In genomic region chr22:46463435-46464227, GRCh38 we compare ENCODE assay signal across 20 cellular contexts.
"Had no signal": no experiment of that assay in that cellular context is flagged by ENCODE, and none has a peak within 500 bp of the region (broad histone marks: within the 10 kb centered on the region; RNA-seq: fewer than 3 reads in every experiment).

No MANE protein-coding gene starts in this region.

- H3K4me1 ChIP-seq: sigmoid colon, testis had no signal

- H3K9me3 ChIP-seq: sigmoid colon, spleen, testis, upper lobe of left lung had no signal

- H3K36me3 Mint-ChIP-seq: stimulated activated memory B cell treated with anti-CD40 and anti-IgM and Interleukin-4, amounts not matched to agents 10 μg/mL and 1 μg/mL and 100 μg/mL, for 72 hours had no signal

- H3K27ac ChIP-seq: brain microvascular endothelial cell, coronary artery, sigmoid colon, spleen, testis had no signal

- H3K27ac Mint-ChIP-seq: activated naive CD4-positive, alpha-beta T cell treated with anti-CD3 and anti-CD28 coated beads for 36 hours; activated naive CD8-positive, alpha-beta T cell treated with anti-CD3 and anti-CD28 coated beads, Interleukin-2, amount 50 U/mL, for 24 hours; mesothelial cell of epicardium; nephron progenitor cell; stimulated activated memory B cell treated with anti-CD40 and anti-IgM and Interleukin-4, amounts not matched to agents 10 μg/mL and 1 μg/mL and 100 μg/mL, for 72 hours; T-helper 1 cell treated with Interleukin-12 subunit alpha and Interleukin-12 subunit beta and Interleukin-4 antibody, amounts not matched to agents 30 μg/mL and 1 μg/mL, for 36 hours had no signal

- DNase-seq: activated CD4-positive, alpha-beta T cell treated with anti-CD3 and anti-CD28 coated beads, Interleukin-2, amount 50 U/mL, for 1 hour; activated CD8-positive, alpha-beta memory T cell treated with anti-CD3 and anti-CD28 coated beads, Interleukin-2, amount 50 U/mL, for 4 hours; activated naive CD4-positive, alpha-beta T cell treated with anti-CD3 and anti-CD28 coated beads for 36 hours; activated naive CD8-positive, alpha-beta T cell treated with anti-CD3 and anti-CD28 coated beads, Interleukin-2, amount 50 U/mL, for 24 hours; activated T-cell treated with anti-CD3 and anti-CD28 coated beads, Interleukin-2, amount 50 U/mL, for 4 hours; anterior cingulate cortex; nephron progenitor cell; occipital lobe; sigmoid colon; spleen; stimulated activated CD4-positive, alpha-beta T cell treated with anti-CD3 and anti-CD28 coated beads, Interleukin-4, amount 100 ng/mL, for 4 hours; testis had no signal

- H3K36me3 ChIP-seq: brain microvascular endothelial cell, sigmoid colon, spleen, upper lobe of left lung had no signal

- H3K4me3 ChIP-seq: coronary artery, lung, sigmoid colon, spleen, testis, upper lobe of left lung had no signal

- H3K4me3 Mint-ChIP-seq: activated naive CD4-positive, alpha-beta T cell treated with anti-CD3 and anti-CD28 coated beads for 36 hours; activated naive CD8-positive, alpha-beta T cell treated with anti-CD3 and anti-CD28 coated beads, Interleukin-2, amount 50 U/mL, for 24 hours; activated T-cell treated with anti-CD3 and anti-CD28 coated beads, Interleukin-2, amount 50 U/mL, for 4 hours; mesothelial cell of epicardium; nephron progenitor cell; stimulated activated memory B cell treated with anti-CD40 and anti-IgM and Interleukin-4, amounts not matched to agents 10 μg/mL and 1 μg/mL and 100 μg/mL, for 72 hours; T-helper 1 cell treated with Interleukin-12 subunit alpha and Interleukin-12 subunit beta and Interleukin-4 antibody, amounts not matched to agents 30 μg/mL and 1 μg/mL, for 36 hours had no signal

- H3K27me3 ChIP-seq: brain microvascular endothelial cell, testis, upper lobe of left lung had no signal

- H3K9me3 Mint-ChIP-seq: activated naive CD4-positive, alpha-beta T cell treated with anti-CD3 and anti-CD28 coated beads for 36 hours; activated naive CD8-positive, alpha-beta T cell treated with anti-CD3 and anti-CD28 coated beads, Interleukin-2, amount 50 U/mL, for 24 hours; activated T-cell treated with anti-CD3 and anti-CD28 coated beads, Interleukin-2, amount 50 U/mL, for 4 hours; mesothelial cell of epicardium; stimulated activated memory B cell treated with anti-CD40 and anti-IgM and Interleukin-4, amounts not matched to agents 10 μg/mL and 1 μg/mL and 100 μg/mL, for 72 hours; T-helper 1 cell treated with Interleukin-12 subunit alpha and Interleukin-12 subunit beta and Interleukin-4 antibody, amounts not matched to agents 30 μg/mL and 1 μg/mL, for 36 hours had no signal

- H3K4me1 Mint-ChIP-seq: activated naive CD8-positive, alpha-beta T cell treated with anti-CD3 and anti-CD28 coated beads, Interleukin-2, amount 50 U/mL, for 24 hours had no signal

- ATAC-seq: activated CD4-positive, CD25-positive, alpha-beta regulatory T cell treated with anti-CD3 and anti-CD28 coated beads, Interleukin-2, amount 50 U/mL, for 24 hours; activated naive CD8-positive, alpha-beta T cell treated with anti-CD3 and anti-CD28 coated beads, Interleukin-2, amount 50 U/mL, for 24 hours; activated T-cell treated with anti-CD3 and anti-CD28 coated beads, Interleukin-2, amount 50 U/mL, for 4 hours had no signal
